18 cellular contexts compared by ENCODE assay signal in the genomic region with DNA sequence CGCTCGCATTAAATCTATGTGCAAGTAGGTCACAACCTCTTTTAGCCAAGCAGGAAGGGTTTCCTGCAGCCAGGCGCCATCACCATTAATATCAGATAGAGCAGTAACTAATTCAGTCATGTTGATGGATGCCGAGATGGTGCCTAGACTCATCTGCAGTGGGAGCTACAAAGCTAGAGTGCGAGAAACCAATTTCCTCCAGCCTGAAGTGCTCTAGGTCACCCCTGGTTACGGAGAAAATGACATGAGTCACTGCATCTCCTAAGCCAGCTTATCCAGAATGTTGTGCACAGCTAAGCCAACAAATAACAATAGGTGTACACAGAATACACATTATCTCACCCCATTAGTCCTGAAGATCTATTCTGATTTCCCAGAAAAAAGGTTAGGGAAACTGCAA. TPM values are rescaled to one million over a fixed set of nuclear protein-coding genes. Genes with fewer than 3 reads are reported as not detected.
DNase-seq lines count a peak whose midpoint lies in the region; ATAC-seq, FAIRE-seq and TF ChIP-seq lines count a peak whose summit lies in the region.
"Had no signal": no experiment of that assay in that cellular context is flagged by ENCODE, and none has a peak within 500 bp of the region (broad histone marks: within the 10 kb centered on the region; RNA-seq: fewer than 3 reads in every experiment).

No MANE protein-coding gene starts in this region.

- no peak overlapping the region for H3K4me3 ChIP-seq in A549
- H3K4me3 ChIP-seq: dorsolateral prefrontal cortex, MG63, suprapubic skin had no signal

- no peak for ATAC-seq in A549
- ATAC-seq: activated CD4-positive, alpha-beta T cell treated with anti-CD3 and anti-CD28 coated beads for 36 hours; Right ventricle myocardium inferior had no signal

- 86% methylated on average over 6 of the region's 6 CpGs for WGBS in A549 (ENCODE audit: missing lambda C conversion rate)

- H3K4me1 Mint-ChIP-seq in nephron progenitor cell = peaks cover 42% of the 10 kb centered on the region
- H3K4me1 Mint-ChIP-seq: activated CD4-positive, alpha-beta T cell treated with anti-CD3 and anti-CD28 coated beads for 36 hours; activated naive CD4-positive, alpha-beta T cell treated with anti-CD3 and anti-CD28 coated beads, Interleukin-2, amount 10 ng/mL, durations not matched to agents 7 days and 5 days; naive B cell had no signal

- peak overlapping the region; percentile 1 to 59; a peak in 4 of 6 replicates for H3K27ac ChIP-seq in A549
- H3K27ac ChIP-seq: brain microvascular endothelial cell, dorsolateral prefrontal cortex, suprapubic skin had no signal

- H3K4me1 ChIP-seq in A549 = peaks cover 39% of the 10 kb centered on the region
- H3K4me1 ChIP-seq: suprapubic skin had no signal

- no peak for TF ChIP-seq RAD21 in A549 (conservative IDR thresholded peaks at IDR 0.05 in 1 of 2, IDR thresholded peaks at IDR 0.05 in 1 of 2)

- no peak for TF ChIP-seq EP300 in A549 (IDR thresholded peaks at IDR 0.05)

- CTCF ChIA-PET in A549 (lab: Yijun Ruan, JAX) = interaction anchor here (1.4 to 1.5 kb wide), 2 partner anchors 9 to 37 kb away, joined by 4 read pairs; no protein-coding TSS in a partner anchor

- TF ChIP-seq POLR2A in A549 (IDR thresholded peaks at IDR 0.05; ENCODE audit: low read length) = no peak

- peaks cover 2% of the 10 kb centered on the region for H3K9me3 Mint-ChIP-seq in nephron progenitor cell
- H3K9me3 Mint-ChIP-seq: activated naive CD4-positive, alpha-beta T cell treated with anti-CD3 and anti-CD28 coated beads, Interleukin-2, amount 10 ng/mL, durations not matched to agents 7 days and 5 days; naive B cell had no signal

- H3K27me3 Mint-ChIP-seq in nephron progenitor cell (ENCODE audit: low read depth, poor library complexity) = peaks cover 9% of the 10 kb centered on the region

- H3K27ac Mint-ChIP-seq in nephron progenitor cell = no peak overlapping the region
- H3K27ac Mint-ChIP-seq: activated CD4-positive, alpha-beta T cell treated with anti-CD3 and anti-CD28 coated beads for 36 hours; activated naive CD4-positive, alpha-beta T cell treated with anti-CD3 and anti-CD28 coated beads, Interleukin-2, amount 10 ng/mL, durations not matched to agents 7 days and 5 days; naive B cell had no signal

- DNase-seq in A549 (ENCODE audit: low read depth in 1 of 2, low spot score in 1 of 2) (peak in 1 of 2 experiments; percentile 31), Daoy (ENCODE audit: low read depth) (peak; percentile 29), NCI-H2107 treated with DMSO at 0.1 percent for 48 hours (lab: John Stamatoyannopoulos, UW; ENCODE audit: unreplicated experiment) (peak; percentile 60), dermis blood vessel endothelial cell (peak; percentile 54), HT-29 (ENCODE audit: low spot score) (no peak), nephron progenitor cell (no peak)
- DNase-seq in effector CD4-positive, alpha-beta T cell = no peak
- no peak for DNase-seq in effector CD8-positive, alpha-beta T cell (lab: John Stamatoyannopoulos, UW)
- DNase-seq: activated CD4-positive, alpha-beta T cell treated with anti-CD3 and anti-CD28 coated beads for 36 hours; activated naive CD4-positive, alpha-beta T cell treated with anti-CD3 and anti-CD28 coated beads, Interleukin-2, amount 10 ng/mL, durations not matched to agents 7 days and 5 days; brain microvascular endothelial cell; dorsolateral prefrontal cortex; MG63; naive B cell; T-helper 9 cell had no signal

- POLR2A ChIA-PET in A549 (lab: Yijun Ruan, JAX) = no interaction called here

- no peaks in the 10 kb centered on the region for H3K9me3 ChIP-seq in A549
- H3K9me3 ChIP-seq: MG63, suprapubic skin had no signal

- no peak overlapping the region for H3K4me3 Mint-ChIP-seq in nephron progenitor cell
- H3K4me3 Mint-ChIP-seq: activated CD4-positive, alpha-beta T cell treated with anti-CD3 and anti-CD28 coated beads for 36 hours; activated naive CD4-positive, alpha-beta T cell treated with anti-CD3 and anti-CD28 coated beads, Interleukin-2, amount 10 ng/mL, durations not matched to agents 7 days and 5 days; naive B cell had no signal

- peak overlapping the region; percentile 16; the same call in 2 of the 3 replicates for H3K4me2 ChIP-seq in A549

- FAIRE-seq in A549 (lab: Jason Lieb, UNC) = no peak

- no peaks in the 10 kb centered on the region for H3K36me3 Mint-ChIP-seq in nephron progenitor cell (ENCODE audit: low read depth)
- H3K36me3 Mint-ChIP-seq: activated naive CD4-positive, alpha-beta T cell treated with anti-CD3 and anti-CD28 coated beads, Interleukin-2, amount 10 ng/mL, durations not matched to agents 7 days and 5 days; naive B cell had no signal

- TF ChIP-seq CTCF in A549 (IDR thresholded peaks at IDR 0.05) (no peak), nephron progenitor cell (IDR thresholded peaks at IDR 0.05) (no peak)

TF ChIP-seq in A549, 52 proteins besides CTCF, POLR2A, EP300 and RAD21:
- TF ChIP-seq SREBF2 (IDR thresholded peaks at IDR 0.05) (no peak), MAZ (IDR thresholded peaks at IDR 0.05; ENCODE audit: borderline replicate concordance, low read depth, low read length) (no peak)

RNA-seq across cellular contexts. Expression of gene OVAAL, which starts 36.0 kb away (rescaled TPM):
- not detected in 2 replicates for polyA plus RNA-seq in A549 (2011; rRNA removed)
- 0.03 TPM in 1 of 2 replicates, not detected in the other for polyA plus RNA-seq in A549 (2012; cell fraction: cytosol; rRNA removed)
- polyA plus RNA-seq in A549 (2012; cell fraction: nucleus; rRNA removed) = 0.04 TPM in 1 of 2 replicates, not detected in the other
- polyA plus RNA-seq in A549 (2017; fragmentation: RNase III; extraction: RNeasy Plus Mini Kit Qiagen cat#74134 plus additional on column Dnase treatment) = 0.08 to 0.12 TPM (median 0.09 TPM) in 3 replicates
- not detected in 2 replicates for polyA minus RNA-seq in A549 (2011; rRNA and poly(A)+ RNA removed)
- total RNA-seq in Daoy (2014; rRNA removed; shearing (Covaris generic)) = 1.1 TPM in 1 of 2 replicates, not detected in the other
- not detected in 2 replicates for total RNA-seq in dermis blood vessel endothelial cell
- total RNA-seq in HT-29 (2014; rRNA removed; shearing (Covaris generic)) = not detected in 2 replicates
- total RNA-seq: activated CD4-positive, alpha-beta T cell treated with anti-CD3 and anti-CD28 coated beads for 36 hours; liver; suprapubic skin had no signal
- polyA plus RNA-seq: liver had no signal

RNA-seq across cellular contexts. Expression of gene XPR1, which starts 37.1 kb away (rescaled TPM):
- polyA plus RNA-seq in A549 (2011; rRNA removed) (86.1 and 105 TPM in 2 replicates), A549 (2017; fragmentation: RNase III; extraction: RNeasy Plus Mini Kit Qiagen cat#74134 plus additional on column Dnase treatment) (33.7 to 38.9 TPM (median 37.5 TPM) in 3 replicates)
- 10.8 and 12.4 TPM in 2 replicates for polyA plus RNA-seq in A549 (2012; cell fraction: cytosol; rRNA removed)
- 5.8 and 10.4 TPM in 2 replicates for polyA plus RNA-seq in A549 (2012; cell fraction: nucleus; rRNA removed)
- polyA minus RNA-seq in A549 (2011; rRNA and poly(A)+ RNA removed) = 58.6 and 66.1 TPM in 2 replicates
- total RNA-seq in Daoy (2014; rRNA removed; shearing (Covaris generic)) = 11.3 and 13.4 TPM in 2 replicates
- 26.0 and 34.9 TPM in 2 replicates for total RNA-seq in dermis blood vessel endothelial cell
- total RNA-seq in HT-29 (2014; rRNA removed; shearing (Covaris generic)) = 5.8 and 7.0 TPM in 2 replicates

Comparison
In these comparisons a context has a peak if more than half of its experiments do, and no peak if none do; other contexts are left out.
1. DNase-seq: peak in Daoy (single experiment), NCI-H2107 treated with DMSO at 0.1 percent for 48 hours (single experiment) and dermis blood vessel endothelial cell (single experiment); none in effector CD4-positive, alpha-beta T cell (single experiment), effector CD8-positive, alpha-beta T cell (single experiment), HT-29 (single experiment) and nephron progenitor cell (single experiment).